Comparison of ENCODE assay signal across 1 cellular context in the genomic region with DNA sequence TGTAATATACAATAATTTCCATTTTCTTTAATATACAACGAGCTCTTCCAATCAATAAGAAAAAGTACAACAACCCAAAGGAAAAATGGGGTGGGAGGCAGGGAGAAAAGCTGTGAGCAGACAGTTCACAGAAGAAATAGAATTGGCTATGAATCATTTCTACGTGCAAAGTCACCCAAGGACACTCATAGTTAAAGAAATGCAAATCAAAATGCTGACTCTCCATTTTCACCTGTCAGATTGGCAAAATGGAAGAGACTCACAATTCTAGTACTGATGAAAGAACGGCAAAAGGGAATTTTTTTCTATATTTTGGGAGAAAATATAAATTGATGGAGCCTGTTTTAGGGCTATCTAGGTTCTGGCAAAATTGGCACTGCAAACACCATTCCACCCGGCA.
TF ChIP-seq lines count a peak whose summit lies in the region.

No MANE protein-coding gene starts in this region.

TF ChIP-seq in K562, 482 proteins besides CTCF, POLR2A, EP300 and RAD21 (continued from another document):
- TF ChIP-seq, protein P1, sequence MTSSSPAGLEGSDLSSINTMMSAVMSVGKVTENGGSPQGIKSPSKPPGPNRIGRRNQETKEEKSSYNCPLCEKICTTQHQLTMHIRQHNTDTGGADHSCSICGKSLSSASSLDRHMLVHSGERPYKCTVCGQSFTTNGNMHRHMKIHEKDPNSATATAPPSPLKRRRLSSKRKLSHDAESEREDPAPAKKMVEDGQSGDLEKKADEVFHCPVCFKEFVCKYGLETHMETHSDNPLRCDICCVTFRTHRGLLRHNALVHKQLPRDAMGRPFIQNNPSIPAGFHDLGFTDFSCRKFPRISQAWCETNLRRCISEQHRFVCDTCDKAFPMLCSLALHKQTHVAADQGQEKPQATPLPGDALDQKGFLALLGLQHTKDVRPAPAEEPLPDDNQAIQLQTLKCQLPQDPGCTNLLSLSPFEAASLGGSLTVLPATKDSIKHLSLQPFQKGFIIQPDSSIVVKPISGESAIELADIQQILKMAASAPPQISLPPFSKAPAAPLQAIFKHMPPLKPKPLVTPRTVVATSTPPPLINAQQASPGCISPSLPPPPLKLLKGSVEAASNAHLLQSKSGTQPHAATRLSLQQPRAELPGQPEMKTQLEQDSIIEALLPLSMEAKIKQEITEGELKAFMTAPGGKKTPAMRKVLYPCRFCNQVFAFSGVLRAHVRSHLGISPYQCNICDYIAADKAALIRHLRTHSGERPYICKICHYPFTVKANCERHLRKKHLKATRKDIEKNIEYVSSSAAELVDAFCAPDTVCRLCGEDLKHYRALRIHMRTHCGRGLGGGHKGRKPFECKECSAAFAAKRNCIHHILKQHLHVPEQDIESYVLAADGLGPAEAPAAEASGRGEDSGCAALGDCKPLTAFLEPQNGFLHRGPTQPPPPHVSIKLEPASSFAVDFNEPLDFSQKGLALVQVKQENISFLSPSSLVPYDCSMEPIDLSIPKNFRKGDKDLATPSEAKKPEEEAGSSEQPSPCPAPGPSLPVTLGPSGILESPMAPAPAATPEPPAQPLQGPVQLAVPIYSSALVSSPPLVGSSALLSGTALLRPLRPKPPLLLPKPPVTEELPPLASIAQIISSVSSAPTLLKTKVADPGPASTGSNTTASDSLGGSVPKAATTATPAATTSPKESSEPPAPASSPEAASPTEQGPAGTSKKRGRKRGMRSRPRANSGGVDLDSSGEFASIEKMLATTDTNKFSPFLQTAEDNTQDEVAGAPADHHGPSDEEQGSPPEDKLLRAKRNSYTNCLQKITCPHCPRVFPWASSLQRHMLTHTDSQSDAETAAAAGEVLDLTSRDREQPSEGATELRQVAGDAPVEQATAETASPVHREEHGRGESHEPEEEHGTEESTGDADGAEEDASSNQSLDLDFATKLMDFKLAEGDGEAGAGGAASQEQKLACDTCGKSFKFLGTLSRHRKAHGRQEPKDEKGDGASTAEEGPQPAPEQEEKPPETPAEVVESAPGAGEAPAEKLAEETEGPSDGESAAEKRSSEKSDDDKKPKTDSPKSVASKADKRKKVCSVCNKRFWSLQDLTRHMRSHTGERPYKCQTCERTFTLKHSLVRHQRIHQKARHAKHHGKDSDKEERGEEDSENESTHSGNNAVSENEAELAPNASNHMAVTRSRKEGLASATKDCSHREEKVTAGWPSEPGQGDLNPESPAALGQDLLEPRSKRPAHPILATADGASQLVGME (CRISPR knock-in tag; IDR thresholded peaks at IDR 0.05), result no peak
- no peak for TF ChIP-seq NFYB (IDR thresholded peaks at IDR 0.05; ENCODE audit: extremely low read depth, insufficient read length)
- TF ChIP-seq, protein P2, sequence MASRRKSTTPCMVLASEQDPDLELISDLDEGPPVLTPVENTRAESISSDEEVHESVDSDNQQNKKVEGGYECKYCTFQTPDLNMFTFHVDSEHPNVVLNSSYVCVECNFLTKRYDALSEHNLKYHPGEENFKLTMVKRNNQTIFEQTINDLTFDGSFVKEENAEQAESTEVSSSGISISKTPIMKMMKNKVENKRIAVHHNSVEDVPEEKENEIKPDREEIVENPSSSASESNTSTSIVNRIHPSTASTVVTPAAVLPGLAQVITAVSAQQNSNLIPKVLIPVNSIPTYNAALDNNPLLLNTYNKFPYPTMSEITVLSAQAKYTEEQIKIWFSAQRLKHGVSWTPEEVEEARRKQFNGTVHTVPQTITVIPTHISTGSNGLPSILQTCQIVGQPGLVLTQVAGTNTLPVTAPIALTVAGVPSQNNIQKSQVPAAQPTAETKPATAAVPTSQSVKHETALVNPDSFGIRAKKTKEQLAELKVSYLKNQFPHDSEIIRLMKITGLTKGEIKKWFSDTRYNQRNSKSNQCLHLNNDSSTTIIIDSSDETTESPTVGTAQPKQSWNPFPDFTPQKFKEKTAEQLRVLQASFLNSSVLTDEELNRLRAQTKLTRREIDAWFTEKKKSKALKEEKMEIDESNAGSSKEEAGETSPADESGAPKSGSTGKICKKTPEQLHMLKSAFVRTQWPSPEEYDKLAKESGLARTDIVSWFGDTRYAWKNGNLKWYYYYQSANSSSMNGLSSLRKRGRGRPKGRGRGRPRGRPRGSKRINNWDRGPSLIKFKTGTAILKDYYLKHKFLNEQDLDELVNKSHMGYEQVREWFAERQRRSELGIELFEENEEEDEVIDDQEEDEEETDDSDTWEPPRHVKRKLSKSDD (conservative IDR thresholded peaks at IDR 0.05; ENCODE audit: low read length), result no peak
- no peak for TF ChIP-seq ZNF197 (CRISPR knock-in tag; IDR thresholded peaks at IDR 0.05; ENCODE audit: low read depth)
- TF ChIP-seq, protein P3, sequence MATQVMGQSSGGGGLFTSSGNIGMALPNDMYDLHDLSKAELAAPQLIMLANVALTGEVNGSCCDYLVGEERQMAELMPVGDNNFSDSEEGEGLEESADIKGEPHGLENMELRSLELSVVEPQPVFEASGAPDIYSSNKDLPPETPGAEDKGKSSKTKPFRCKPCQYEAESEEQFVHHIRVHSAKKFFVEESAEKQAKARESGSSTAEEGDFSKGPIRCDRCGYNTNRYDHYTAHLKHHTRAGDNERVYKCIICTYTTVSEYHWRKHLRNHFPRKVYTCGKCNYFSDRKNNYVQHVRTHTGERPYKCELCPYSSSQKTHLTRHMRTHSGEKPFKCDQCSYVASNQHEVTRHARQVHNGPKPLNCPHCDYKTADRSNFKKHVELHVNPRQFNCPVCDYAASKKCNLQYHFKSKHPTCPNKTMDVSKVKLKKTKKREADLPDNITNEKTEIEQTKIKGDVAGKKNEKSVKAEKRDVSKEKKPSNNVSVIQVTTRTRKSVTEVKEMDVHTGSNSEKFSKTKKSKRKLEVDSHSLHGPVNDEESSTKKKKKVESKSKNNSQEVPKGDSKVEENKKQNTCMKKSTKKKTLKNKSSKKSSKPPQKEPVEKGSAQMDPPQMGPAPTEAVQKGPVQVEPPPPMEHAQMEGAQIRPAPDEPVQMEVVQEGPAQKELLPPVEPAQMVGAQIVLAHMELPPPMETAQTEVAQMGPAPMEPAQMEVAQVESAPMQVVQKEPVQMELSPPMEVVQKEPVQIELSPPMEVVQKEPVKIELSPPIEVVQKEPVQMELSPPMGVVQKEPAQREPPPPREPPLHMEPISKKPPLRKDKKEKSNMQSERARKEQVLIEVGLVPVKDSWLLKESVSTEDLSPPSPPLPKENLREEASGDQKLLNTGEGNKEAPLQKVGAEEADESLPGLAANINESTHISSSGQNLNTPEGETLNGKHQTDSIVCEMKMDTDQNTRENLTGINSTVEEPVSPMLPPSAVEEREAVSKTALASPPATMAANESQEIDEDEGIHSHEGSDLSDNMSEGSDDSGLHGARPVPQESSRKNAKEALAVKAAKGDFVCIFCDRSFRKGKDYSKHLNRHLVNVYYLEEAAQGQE (CRISPR knock-in tag; IDR thresholded peaks at IDR 0.05; ENCODE audit: low read depth), result no peak
- peak; percentile 71 for TF ChIP-seq C11orf30 (IDR thresholded peaks at IDR 0.05; ENCODE audit: low read depth)
- TF ChIP-seq MAFG (tag; conservative IDR thresholded peaks at IDR 0.05), result peak; percentile 85
- no peak for TF ChIP-seq ZNF764 (CRISPR knock-in tag; IDR thresholded peaks at IDR 0.05; ENCODE audit: low read depth)
- peak; percentile 87 for TF ChIP-seq ZNF316 (IDR thresholded peaks at IDR 0.05)
- 0 out of 2 replicates have a peak, but pooled peaks have one; percentile 25 for TF ChIP-seq MAFK (IDR thresholded peaks at IDR 0.05; ENCODE audit: low read length)
- TF ChIP-seq, protein P4, sequence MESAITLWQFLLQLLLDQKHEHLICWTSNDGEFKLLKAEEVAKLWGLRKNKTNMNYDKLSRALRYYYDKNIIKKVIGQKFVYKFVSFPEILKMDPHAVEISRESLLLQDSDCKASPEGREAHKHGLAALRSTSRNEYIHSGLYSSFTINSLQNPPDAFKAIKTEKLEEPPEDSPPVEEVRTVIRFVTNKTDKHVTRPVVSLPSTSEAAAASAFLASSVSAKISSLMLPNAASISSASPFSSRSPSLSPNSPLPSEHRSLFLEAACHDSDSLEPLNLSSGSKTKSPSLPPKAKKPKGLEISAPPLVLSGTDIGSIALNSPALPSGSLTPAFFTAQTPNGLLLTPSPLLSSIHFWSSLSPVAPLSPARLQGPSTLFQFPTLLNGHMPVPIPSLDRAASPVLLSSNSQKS (CRISPR knock-in tag; IDR thresholded peaks at IDR 0.05), result no peak
- TF ChIP-seq, protein P5, sequence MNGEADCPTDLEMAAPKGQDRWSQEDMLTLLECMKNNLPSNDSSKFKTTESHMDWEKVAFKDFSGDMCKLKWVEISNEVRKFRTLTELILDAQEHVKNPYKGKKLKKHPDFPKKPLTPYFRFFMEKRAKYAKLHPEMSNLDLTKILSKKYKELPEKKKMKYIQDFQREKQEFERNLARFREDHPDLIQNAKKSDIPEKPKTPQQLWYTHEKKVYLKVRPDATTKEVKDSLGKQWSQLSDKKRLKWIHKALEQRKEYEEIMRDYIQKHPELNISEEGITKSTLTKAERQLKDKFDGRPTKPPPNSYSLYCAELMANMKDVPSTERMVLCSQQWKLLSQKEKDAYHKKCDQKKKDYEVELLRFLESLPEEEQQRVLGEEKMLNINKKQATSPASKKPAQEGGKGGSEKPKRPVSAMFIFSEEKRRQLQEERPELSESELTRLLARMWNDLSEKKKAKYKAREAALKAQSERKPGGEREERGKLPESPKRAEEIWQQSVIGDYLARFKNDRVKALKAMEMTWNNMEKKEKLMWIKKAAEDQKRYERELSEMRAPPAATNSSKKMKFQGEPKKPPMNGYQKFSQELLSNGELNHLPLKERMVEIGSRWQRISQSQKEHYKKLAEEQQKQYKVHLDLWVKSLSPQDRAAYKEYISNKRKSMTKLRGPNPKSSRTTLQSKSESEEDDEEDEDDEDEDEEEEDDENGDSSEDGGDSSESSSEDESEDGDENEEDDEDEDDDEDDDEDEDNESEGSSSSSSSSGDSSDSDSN (IDR thresholded peaks at IDR 0.05; ENCODE audit: borderline replicate concordance in 1 of 2, low read depth in 2 of 2, low read length in 2 of 2), result no peak
- TF ChIP-seq, protein P6, sequence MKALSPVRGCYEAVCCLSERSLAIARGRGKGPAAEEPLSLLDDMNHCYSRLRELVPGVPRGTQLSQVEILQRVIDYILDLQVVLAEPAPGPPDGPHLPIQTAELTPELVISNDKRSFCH (CRISPR knock-in tag; IDR thresholded peaks at IDR 0.05), result no peak
- TF ChIP-seq, protein P6 (tag; IDR thresholded peaks at IDR 0.05), result no peak
- no peak for TF ChIP-seq ZNF785 (CRISPR knock-in tag; IDR thresholded peaks at IDR 0.05)
- TF ChIP-seq MCM2 (IDR thresholded peaks at IDR 0.05; ENCODE audit: low read depth), result no peak
- no peak for TF ChIP-seq RNF2 (IDR thresholded peaks at IDR 0.05)
- TF ChIP-seq ARID2 (IDR thresholded peaks at IDR 0.05), result no peak
- no peak for TF ChIP-seq SAFB2 (IDR thresholded peaks at IDR 0.05; ENCODE audit: borderline replicate concordance, low read depth, low read length, severe bottlenecking)
TF ChIP-seq in K562: peak in this region for 5.
